Comparison of ENCODE assay signal across 16 cellular contexts in genomic region chr4:85776579-85776978, GRCh38.
DNase-seq lines count a peak whose midpoint lies in the region; ATAC-seq, FAIRE-seq and TF ChIP-seq lines count a peak whose summit lies in the region.
"Had no signal": no experiment of that assay in that cellular context is flagged by ENCODE, and none has a peak within 500 bp of the region (broad histone marks: within the 10 kb centered on the region; RNA-seq: fewer than 3 reads in every experiment).

No MANE protein-coding gene starts in this region.

- H4K20me1 ChIP-seq in OCI-LY1 (ENCODE audit: insufficient read depth, low read length) (no peaks in the 10 kb centered on the region), HepG2 (ENCODE audit: insufficient read depth, low read length) (no peaks in the 10 kb centered on the region)

- no peak overlapping the region for H3K9ac ChIP-seq in OCI-LY1 (ENCODE audit: low read length)
- H3K9ac ChIP-seq in skeletal muscle satellite cell (ENCODE audit: low read depth, low read length) = no peak overlapping the region
- H3K9ac ChIP-seq in HepG2 (ENCODE audit: insufficient read depth, low read depth, low read length) = no peak overlapping the region

- H2AFZ ChIP-seq in OCI-LY1 (ENCODE audit: low read length) (no peak overlapping the region), HepG2 (ENCODE audit: low read length) (no peak overlapping the region)

- no peak for TF ChIP-seq EP300 in HepG2 (IDR thresholded peaks at IDR 0.05; ENCODE audit: low read depth in 2 of 2, low read length in 2 of 2)
- no peak for TF ChIP-seq EP300 in HepG2 (CRISPR knock-in tag; IDR thresholded peaks at IDR 0.05; ENCODE audit: borderline replicate concordance)

- no peaks in the 10 kb centered on the region for H3K9me2 ChIP-seq in OCI-LY1 (ENCODE audit: low read depth, low read length)

- in situ Hi-C loops in HepG2 (cut with HindIII; ENCODE audit: extremely low pct_ligation_motif_present, low pct_unique_long_range_greater_than_20kb) = no loop called here

- H3K27ac ChIP-seq in OCI-LY1 (ENCODE audit: low read depth, low read length, poor library complexity, severe bottlenecking) (peak overlapping the region; percentile 97), small intestine (ENCODE audit: low read depth in 1 of 2, low read length in 1 of 2) (no peak overlapping the region), coronary artery (no peak overlapping the region), HepG2 (ENCODE audit: extremely low read length, insufficient read depth, low read length) (no peak overlapping the region)

- TF ChIP-seq RAD21 in HepG2 (CRISPR knock-in tag; IDR thresholded peaks at IDR 0.05) = no peak

- H3K4me1 ChIP-seq in OCI-LY1 (ENCODE audit: insufficient read depth, low read length, severe bottlenecking) = peaks cover 69% of the 10 kb centered on the region
- H3K4me1 ChIP-seq in skeletal muscle satellite cell (ENCODE audit: control insufficient read depth, insufficient read depth, low read length) = peaks cover 31% of the 10 kb centered on the region
- no peaks in the 10 kb centered on the region for H3K4me1 ChIP-seq in small intestine (ENCODE audit: control insufficient read depth in 2 of 2, insufficient read depth in 1 of 2, low read depth in 1 of 2, low read length in 1 of 2)
- no peaks in the 10 kb centered on the region for H3K4me1 ChIP-seq in HepG2 (ENCODE audit: insufficient read depth, low read length)

- DNase-seq in epithelial cell of esophagus (ENCODE audit: low read depth) = peak; percentile 88
- no peak for DNase-seq in small intestine
- no peak for DNase-seq in coronary artery (ENCODE audit: low spot score)
- no peak for DNase-seq in HepG2 (ENCODE audit: low spot score)
- DNase-seq: activated naive CD8-positive, alpha-beta T cell treated with anti-CD3 and anti-CD28 coated beads, Interleukin-2, amount 50 U/mL, for 24 hours; CD4-positive, CD25-positive, alpha-beta regulatory T cell; NCI-H1105; NCI-H510A; nephron progenitor cell; SHP77 treated with DMSO at 0.1 percent for 48 hours had no signal

- 74 to 83% (median 79%) methylated on average over 1 of the region's 1 CpG for WGBS in small intestine, 3 donors
- 32% methylated on average over 1 of the region's 1 CpG for WGBS in HepG2 (ENCODE audit: low lambda C conversion rate)

- H3K4me3 ChIP-seq in OCI-LY1 (ENCODE audit: low read depth, low read length, poor library complexity, severe bottlenecking) (no peak overlapping the region), epithelial cell of esophagus (ENCODE audit: low read length) (no peak overlapping the region), skeletal muscle satellite cell (ENCODE audit: low read length) (no peak overlapping the region), small intestine (ENCODE audit: low read depth in 1 of 2, low read length in 2 of 2) (no peak overlapping the region), coronary artery (no peak overlapping the region), HepG2 (replicated peaks in 1 of 3; ENCODE audit: insufficient read depth in 1 of 3, low read depth in 2 of 3, low read length in 3 of 3) (no peak overlapping the region)
- H3K4me3 ChIP-seq: gastroesophageal sphincter had no signal

- intact Hi-C loops in HepG2 (cut with micrococcal nuclease; ENCODE audit: unreplicated experiment) = no loop called here

- FAIRE-seq in small intestine (lab: Jason Lieb, UNC) = no peak
- no peak for FAIRE-seq in HepG2 (lab: Jason Lieb, UNC)
- FAIRE-seq: TTC549 had no signal

- H3K9me3 ChIP-seq in OCI-LY1 (ENCODE audit: low read length) (no peaks in the 10 kb centered on the region), skeletal muscle satellite cell (replicated peaks; ENCODE audit: low read length) (no peaks in the 10 kb centered on the region), small intestine (ENCODE audit: control insufficient read depth, low read depth) (no peaks in the 10 kb centered on the region), HepG2 (ENCODE audit: low read length) (no peaks in the 10 kb centered on the region)
- H3K9me3 ChIP-seq: gastroesophageal sphincter had no signal

- H3F3A ChIP-seq in OCI-LY1 (ENCODE audit: insufficient read depth, low read length) = no peaks in the 10 kb centered on the region

- no peaks in the 10 kb centered on the region for H3K27me3 ChIP-seq in OCI-LY1 (ENCODE audit: insufficient read depth, low read length)
- no peaks in the 10 kb centered on the region for H3K27me3 ChIP-seq in skeletal muscle satellite cell (ENCODE audit: control insufficient read depth, insufficient read depth, low read length)
- no peaks in the 10 kb centered on the region for H3K27me3 ChIP-seq in small intestine (ENCODE audit: control insufficient read depth in 2 of 2, insufficient read depth in 2 of 2, low read length in 2 of 2)
- H3K27me3 ChIP-seq in HepG2 (ENCODE audit: control insufficient read depth in 1 of 2, insufficient read depth in 2 of 2, low read length in 2 of 2) = no peaks in the 10 kb centered on the region
- H3K27me3 ChIP-seq: gastroesophageal sphincter had no signal

- no peak for TF ChIP-seq POLR2A in HepG2 (IDR thresholded peaks at IDR 0.05; ENCODE audit: insufficient read depth in 1 of 2, low read depth in 2 of 2, low read length in 2 of 2)

- POLR2A ChIA-PET in HepG2 (lab: Yijun Ruan, JAX) = no interaction called here

- peak overlapping the region; percentile 17; the same call in 1 of the 2 replicates for H3K4me2 ChIP-seq in OCI-LY1 (ENCODE audit: low read length)
- peak overlapping the region; percentile 32 for H3K4me2 ChIP-seq in skeletal muscle satellite cell (ENCODE audit: low read length)
- H3K4me2 ChIP-seq in HepG2 (ENCODE audit: low read depth, low read length) = no peak overlapping the region

- H3K36me3 ChIP-seq in OCI-LY1 (ENCODE audit: insufficient read depth, low read length) (peaks cover 14% of the 10 kb centered on the region), skeletal muscle satellite cell (ENCODE audit: insufficient read depth, low read length) (no peaks in the 10 kb centered on the region), small intestine (ENCODE audit: control insufficient read depth in 2 of 2, insufficient read depth in 2 of 2, low read length in 2 of 2) (no peaks in the 10 kb centered on the region), HepG2 (replicated peaks in 1 of 2; ENCODE audit: control insufficient read depth in 1 of 2, insufficient read depth in 2 of 2, low read length in 2 of 2) (no peaks in the 10 kb centered on the region)
- H3K36me3 ChIP-seq: gastroesophageal sphincter had no signal

- no TSS peak for BruUV-seq in HepG2 (replicated peaks; lab: Mats Ljungman, UMichigan)

- peaks cover 42% of the 10 kb centered on the region for H3K79me2 ChIP-seq in OCI-LY1 (ENCODE audit: insufficient read depth, low read length)
- no peaks in the 10 kb centered on the region for H3K79me2 ChIP-seq in HepG2 (ENCODE audit: insufficient read depth, low read length)

- CTCF ChIA-PET in HepG2 (lab: Yijun Ruan, JAX; ENCODE audit: low intra/inter-chr PET ratio, low total read pairs) = no interaction called here

- TF ChIP-seq CTCF in OCI-LY1 (IDR thresholded peaks at IDR 0.05; ENCODE audit: low read length) = no peak
- TF ChIP-seq CTCF in epithelial cell of esophagus (IDR thresholded peaks at IDR 0.05; ENCODE audit: insufficient read depth, low read depth, low read length, missing control alignments) = no peak
- TF ChIP-seq CTCF in coronary artery (IDR thresholded peaks at IDR 0.05) = no peak
- TF ChIP-seq CTCF in HepG2 (CRISPR knock-in tag; IDR thresholded peaks at IDR 0.05) = no peak

- ATAC-seq in GM19025 (IDR thresholded peaks at IDR 0.05; ENCODE audit: low read depth, unreplicated experiment) (peak; percentile 29), HepG2 (no peak)
- ATAC-seq: activated naive CD8-positive, alpha-beta T cell treated with anti-CD3 and anti-CD28 coated beads, Interleukin-2, amount 50 U/mL, for 24 hours; gastroesophageal sphincter; left lobe of liver had no signal

TF ChIP-seq in HepG2, 621 proteins besides CTCF, POLR2A, EP300 and RAD21 (continues in another document):
- TF ChIP-seq SRY (CRISPR knock-in tag; IDR thresholded peaks at IDR 0.05) (no peak), NCOR1 (IDR thresholded peaks at IDR 0.05; ENCODE audit: borderline replicate concordance, low read length) (no peak), ZNF225 (CRISPR knock-in tag; IDR thresholded peaks at IDR 0.05) (no peak), TEAD2 (CRISPR knock-in tag; IDR thresholded peaks at IDR 0.05) (no peak), ZSCAN30 (CRISPR knock-in tag; IDR thresholded peaks at IDR 0.05) (no peak), MLX (CRISPR knock-in tag; IDR thresholded peaks at IDR 0.05) (no peak), NPAS2 (CRISPR knock-in tag; IDR thresholded peaks at IDR 0.05; ENCODE audit: borderline replicate concordance) (no peak), SNAPC5 (CRISPR knock-in tag; IDR thresholded peaks at IDR 0.05; ENCODE audit: borderline replicate concordance) (no peak), ZNF577 (CRISPR knock-in tag; IDR thresholded peaks at IDR 0.05; ENCODE audit: borderline replicate concordance, low read depth) (no peak), RBM39 (IDR thresholded peaks at IDR 0.05; ENCODE audit: low read depth, low read length, poor library complexity, severe bottlenecking) (no peak)
- TF ChIP-seq, protein P1, sequence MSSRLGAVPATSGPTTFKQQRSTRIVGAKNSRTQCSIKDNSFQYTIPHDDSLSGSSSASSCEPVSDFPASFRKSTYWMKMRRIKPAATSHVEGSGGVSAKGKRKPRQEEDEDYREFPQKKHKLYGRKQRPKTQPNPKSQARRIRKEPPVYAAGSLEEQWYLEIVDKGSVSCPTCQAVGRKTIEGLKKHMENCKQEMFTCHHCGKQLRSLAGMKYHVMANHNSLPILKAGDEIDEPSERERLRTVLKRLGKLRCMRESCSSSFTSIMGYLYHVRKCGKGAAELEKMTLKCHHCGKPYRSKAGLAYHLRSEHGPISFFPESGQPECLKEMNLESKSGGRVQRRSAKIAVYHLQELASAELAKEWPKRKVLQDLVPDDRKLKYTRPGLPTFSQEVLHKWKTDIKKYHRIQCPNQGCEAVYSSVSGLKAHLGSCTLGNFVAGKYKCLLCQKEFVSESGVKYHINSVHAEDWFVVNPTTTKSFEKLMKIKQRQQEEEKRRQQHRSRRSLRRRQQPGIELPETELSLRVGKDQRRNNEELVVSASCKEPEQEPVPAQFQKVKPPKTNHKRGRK (CRISPR knock-in tag; IDR thresholded peaks at IDR 0.05) = no peak
